8 cellular contexts compared by ENCODE assay signal in genomic region chr1:31064685-31065309, GRCh38. TPM values are rescaled to one million over a fixed set of nuclear protein-coding genes. Genes with fewer than 3 reads are reported as not detected.
DNase-seq lines count a peak whose midpoint lies in the region; ATAC-seq and TF ChIP-seq lines count a peak whose summit lies in the region.

No MANE protein-coding gene starts in this region.

- peak overlapping the region; percentile 88 for H3K27ac ChIP-seq in SJCRH30
- peak overlapping the region; percentile 95 to 97 (median 95) for H3K27ac ChIP-seq in thyroid gland

- DNase-seq in NCI-H1105 treated with DMSO at 0.1 percent for 48 hours (lab: John Stamatoyannopoulos, UW) (peak; percentile 62), NCI-H1105 (lab: John Stamatoyannopoulos, UW) (no peak), HFF-Myc (ENCODE audit: extremely low read depth, low read depth) (no peak), SJCRH30 (peak; percentile 31 to 71), dermis microvascular lymphatic vessel endothelial cell (ENCODE audit: low read depth in 2 of 2) (peak; percentile 20 to 36), medulla oblongata (ENCODE audit: extremely low spot score) (peak; percentile 73), thyroid gland (peak; percentile 34 to 36)

- ATAC-seq in HG02678 (IDR thresholded peaks at IDR 0.05; ENCODE audit: unreplicated experiment): no peak

- H3K4me3 ChIP-seq in HFF-Myc (replicated peaks; ENCODE audit: low read depth, low read length) (peak overlapping the region; percentile 91), SJCRH30 (peak overlapping the region; percentile 87), thyroid gland (replicated peaks in 1 of 3) (peak overlapping the region; percentile 4 to 77 (median 37))

- intact Hi-C loops in thyroid gland (cut with DNase I): no loop called here

- H3K27me3 ChIP-seq in SJCRH30 (no peaks in the 10 kb centered on the region), thyroid gland (no peaks in the 10 kb centered on the region)

- H3K36me3 ChIP-seq in SJCRH30: peaks cover 9% of the 10 kb centered on the region; the same call in 1 of the 2 replicates
- H3K36me3 ChIP-seq in thyroid gland: no peaks in the 10 kb centered on the region

- TF ChIP-seq CTCF in HFF-Myc (IDR thresholded peaks at IDR 0.05; ENCODE audit: low read depth, low read length, missing control alignments): no peak
- no peak for TF ChIP-seq CTCF in thyroid gland (IDR thresholded peaks at IDR 0.05)

- H3K4me1 ChIP-seq in SJCRH30 (peaks cover 12% of the 10 kb centered on the region), thyroid gland (peaks cover 31 to 38% of the 10 kb centered on the region in 2 donors)

- 1 to 2% methylated on average over 20 of the region's 20 CpGs for WGBS in thyroid gland, 2 donors

- H3K9me3 ChIP-seq in SJCRH30 (replicated peaks) (no peaks in the 10 kb centered on the region), thyroid gland (no peaks in the 10 kb centered on the region)

- TF ChIP-seq POLR2A in thyroid gland (IDR thresholded peaks at IDR 0.05): no peak

RNA-seq across cellular contexts. Expression of gene PUM1, which starts 0.7 kb away (rescaled TPM):
- 99.1 and 99.7 TPM in 2 replicates for total RNA-seq in SJCRH30 (2014; rRNA removed; shearing (Covaris generic))
- total RNA-seq in dermis microvascular lymphatic vessel endothelial cell (58.5 and 79.9 TPM in 2 replicates), thyroid gland (100 to 1,000 TPM; 118 to 191 (median 132) TPM)

Comparison
In these comparisons a context has a peak if more than half of its experiments do, and no peak if none do; other contexts are left out.
1. DNase-seq: peak in NCI-H1105 treated with DMSO at 0.1 percent for 48 hours (single experiment), SJCRH30 (2 of 2), dermis microvascular lymphatic vessel endothelial cell (2 of 2), medulla oblongata (single experiment) and thyroid gland (2 of 2); none in NCI-H1105 (single experiment) and HFF-Myc (single experiment).
2. H3K4me3 ChIP-seq: peak in every context shown above with its lines; median percentile 91 in HFF-Myc; 87 in SJCRH30; 37 in thyroid gland.